Comparison of ENCODE assay signal across 1 cellular context in genomic region chr3:76011121-76011520, GRCh38.
TF ChIP-seq lines count a peak whose summit lies in the region.

No MANE protein-coding gene starts in this region.

TF ChIP-seq in H1, 55 proteins besides CTCF, POLR2A, EP300 and RAD21:
- no peak for TF ChIP-seq ASH2L (IDR thresholded peaks at IDR 0.05; ENCODE audit: low read length)
- no peak for TF ChIP-seq SP2 (IDR thresholded peaks at IDR 0.05; ENCODE audit: low read length)
- TF ChIP-seq ATF2 (IDR thresholded peaks at IDR 0.05; ENCODE audit: low read length), result no peak
- TF ChIP-seq ATF3 (IDR thresholded peaks at IDR 0.05; ENCODE audit: insufficient read depth, low read depth, low read length), result no peak
- no peak for TF ChIP-seq BCL11A (IDR thresholded peaks at IDR 0.05; ENCODE audit: low read depth in 2 of 2, low read length in 2 of 2)
- no peak for TF ChIP-seq CHD1 (IDR thresholded peaks at IDR 0.05; ENCODE audit: low read depth, low read length)
- no peak for TF ChIP-seq EGR1 (IDR thresholded peaks at IDR 0.05; ENCODE audit: borderline replicate concordance, low read depth, low read length)
